ENCODE assay signal across 20 cellular contexts in genomic region chr20:50099121-50099520, GRCh38. TPM values are rescaled to one million over a fixed set of nuclear protein-coding genes. Genes with fewer than 3 reads are reported as not detected.
DNase-seq lines count a peak whose midpoint lies in the region; ATAC-seq and TF ChIP-seq lines count a peak whose summit lies in the region.
"Had no signal": no experiment of that assay in that cellular context is flagged by ENCODE, and none has a peak within 500 bp of the region (broad histone marks: within the 10 kb centered on the region; RNA-seq: fewer than 3 reads in every experiment).

No MANE protein-coding gene starts in this region.

- H2BK5ac ChIP-seq in IMR-90 (ENCODE audit: low read depth, low read length, poor library complexity, severe bottlenecking) (no peak overlapping the region), mesenchymal stem cell (ENCODE audit: low read depth, low read length, poor library complexity, severe bottlenecking) (no peak overlapping the region)

- H2BK120ac ChIP-seq in IMR-90 (ENCODE audit: low read depth, low read length) (no peak overlapping the region), mesenchymal stem cell (ENCODE audit: low read depth, low read length) (no peak overlapping the region)

- no peaks in the 10 kb centered on the region for H3K9me3 ChIP-seq in IMR-90 (ENCODE audit: control insufficient read depth, insufficient read depth, low read length)
- H3K9me3 ChIP-seq in hepatocyte (ENCODE audit: low read depth), result no peaks in the 10 kb centered on the region
- H3K9me3 ChIP-seq in psoas muscle, result no peaks in the 10 kb centered on the region
- no peaks in the 10 kb centered on the region for H3K9me3 ChIP-seq in mesenchymal stem cell (ENCODE audit: control insufficient read depth, low read length)
- H3K9me3 ChIP-seq: mucosa of descending colon, right lobe of liver, uterus had no signal

- POLR2A ChIA-PET in activated CD8-positive, alpha-beta T cell treated with anti-CD3 and anti-CD28 coated beads for 36 hours (lab: Charles Lee), result interaction anchor here (1.2 to 5.9 kb wide), 2 partner anchors 11 kb away, joined by 4 to 42 read pairs; no protein-coding TSS in a partner anchor
- POLR2A ChIA-PET in activated CD8-positive, alpha-beta T cell treated with anti-CD3 and anti-CD28 coated beads, Interleukin-2, amount 10 ng/mL, durations not matched to agents 7 days and 5 days (lab: Charles Lee), result no interaction called here
- POLR2A ChIA-PET in IMR-90 (lab: Charles Lee; ENCODE audit: unreplicated experiment), result no interaction called here

- peaks cover 100% of the 10 kb centered on the region for H3K79me2 ChIP-seq in hepatocyte

- BruUV-seq in IMR-90 (replicated peaks; lab: Mats Ljungman, UMichigan), result no TSS peak

- CTCF ChIA-PET in activated CD8-positive, alpha-beta T cell treated with anti-CD3 and anti-CD28 coated beads for 36 hours (lab: Charles Lee), result interaction anchor here (1.3 to 5.3 kb wide), 7 partner anchors 13 to 120 kb away, joined by 3 to 57 read pairs (median 5); no protein-coding TSS in a partner anchor
- CTCF ChIA-PET in activated CD8-positive, alpha-beta T cell treated with anti-CD3 and anti-CD28 coated beads, Interleukin-2, amount 10 ng/mL, durations not matched to agents 7 days and 5 days (lab: Charles Lee), result interaction anchor here (0.7 to 3.2 kb wide), 6 partner anchors 14 to 614 kb away, joined by 3 to 22 read pairs (median 6); partner anchors contain the start of gene UBE2V1
- CTCF ChIA-PET in IMR-90 (lab: Yijun Ruan, JAX), result no interaction called here

- no CpG with 5 or more reads among the region's 1 CpG for WGBS in IMR-90 (ENCODE audit: extremely low coverage in 2 of 2, insufficient read length in 1 of 2), 2 experiments
- 79% methylated on average over 1 of the region's 1 CpG for WGBS in hepatocyte (ENCODE audit: low lambda C conversion rate, missing lambda C conversion rate)
- 38 to 71% (median 38%) methylated on average over 1 of the region's 1 CpG for whole genome bisulfite sequencing in psoas muscle, 3 donors
- 67% methylated on average over 1 of the region's 1 CpG for WGBS in mesenchymal stem cell

- 0 out of 2 replicates have a peak overlapping the region, but pooled peaks have one; percentile 12 for H3K23ac ChIP-seq in IMR-90 (ENCODE audit: low read depth, low read length)
- H3K23ac ChIP-seq in mesenchymal stem cell (ENCODE audit: low read length in 2 of 2), result no peak overlapping the region

- no peak overlapping the region for H2BK12ac ChIP-seq in mesenchymal stem cell (ENCODE audit: low read length in 2 of 2)

- no peak overlapping the region for H2AFZ ChIP-seq in IMR-90 (replicated peaks; ENCODE audit: low read length, poor library complexity)
- no peak overlapping the region for H2AFZ ChIP-seq in hepatocyte
- no peak overlapping the region for H2AFZ ChIP-seq in mesenchymal stem cell (ENCODE audit: low read depth, low read length)

- H3K4ac ChIP-seq in IMR-90 (ENCODE audit: low read depth, low read length), result no peak overlapping the region
- no peak overlapping the region for H3K4ac ChIP-seq in mesenchymal stem cell (ENCODE audit: low read depth in 1 of 2, low read length in 2 of 2)

- H2AK5ac ChIP-seq in IMR-90 (ENCODE audit: low read depth, low read length) (no peak overlapping the region), mesenchymal stem cell (ENCODE audit: low read length, severe bottlenecking) (no peak overlapping the region)

- no peak overlapping the region; the same call in 1 of the 2 replicates for H3K18ac ChIP-seq in IMR-90 (ENCODE audit: low read depth, low read length)
- no peak overlapping the region for H3K18ac ChIP-seq in mesenchymal stem cell (ENCODE audit: low read depth in 1 of 2, low read length in 2 of 2)

- H3K9ac ChIP-seq in IMR-90 (ENCODE audit: low read depth, low read length), result no peak overlapping the region; the same call in 1 of the 2 replicates
- H3K9ac ChIP-seq in mesenchymal stem cell (ENCODE audit: low read length), result no peak overlapping the region

- H3K14ac ChIP-seq in IMR-90 (replicated peaks; ENCODE audit: low read depth, low read length), result 0 out of 2 replicates have a peak overlapping the region, but pooled peaks have one; percentile 7
- no peak overlapping the region for H3K14ac ChIP-seq in mesenchymal stem cell (ENCODE audit: low read length in 2 of 2)

- no peak for ATAC-seq in activated CD8-positive, alpha-beta T cell treated with anti-CD3 and anti-CD28 coated beads for 36 hours
- ATAC-seq in activated CD8-positive, alpha-beta T cell treated with anti-CD3 and anti-CD28 coated beads, Interleukin-2, amount 10 ng/mL, durations not matched to agents 7 days and 5 days, result no peak
- ATAC-seq in IMR-90 (ENCODE audit: low read depth) (no peak), psoas muscle (no peak), HG03025 (IDR thresholded peaks at IDR 0.05; ENCODE audit: low FRiP score, unreplicated experiment) (no peak)
- ATAC-seq: mucosa of descending colon; stimulated activated naive CD8-positive, alpha-beta T cell treated with anti-CD3 and anti-CD28 coated beads, Interleukin-15, amount 100 ng/mL, for 72 hours had no signal

- H3K4me3 ChIP-seq in IMR-90 (ENCODE audit: insufficient read depth, low read depth, low read length) (no peak overlapping the region), hepatocyte (no peak overlapping the region), psoas muscle (no peak overlapping the region), mesenchymal stem cell (ENCODE audit: insufficient read depth in 1 of 2, low read depth in 1 of 2, low read length in 2 of 2) (no peak overlapping the region)
- H3K4me3 ChIP-seq: mucosa of descending colon, right lobe of liver, uterus had no signal

- intact Hi-C loops in activated CD8-positive, alpha-beta T cell treated with anti-CD3 and anti-CD28 coated beads for 36 hours (cut with micrococcal nuclease), result no loop called here
- intact Hi-C loops in IMR-90 (cut with micrococcal nuclease) (no loop called here), psoas muscle (cut with DNase I) (no loop called here)

- peaks cover 37% of the 10 kb centered on the region for H3K9me1 ChIP-seq in IMR-90 (ENCODE audit: insufficient read depth, low read length)

- H3K27me3 Mint-ChIP-seq in activated CD8-positive, alpha-beta T cell treated with anti-CD3 and anti-CD28 coated beads for 36 hours, result no peaks in the 10 kb centered on the region
- H3K27me3 Mint-ChIP-seq in activated CD8-positive, alpha-beta T cell treated with anti-CD3 and anti-CD28 coated beads, Interleukin-2, amount 10 ng/mL, durations not matched to agents 7 days and 5 days (ENCODE audit: low read depth), result no peaks in the 10 kb centered on the region
- H3K27me3 Mint-ChIP-seq: stimulated activated naive CD8-positive, alpha-beta T cell treated with anti-CD3 and anti-CD28 coated beads, Interleukin-15, amount 100 ng/mL, for 72 hours had no signal

- H3K4me1 ChIP-seq in IMR-90 (ENCODE audit: control insufficient read depth, insufficient read depth, low read length) (peaks cover 29% of the 10 kb centered on the region), hepatocyte (ENCODE audit: insufficient read depth) (peaks cover 34% of the 10 kb centered on the region), psoas muscle (peaks cover 69% of the 10 kb centered on the region), mesenchymal stem cell (ENCODE audit: control insufficient read depth, insufficient read depth, low read depth, low read length) (peaks cover 11% of the 10 kb centered on the region)

- H3K9me3 Mint-ChIP-seq in activated CD8-positive, alpha-beta T cell treated with anti-CD3 and anti-CD28 coated beads for 36 hours, result no peaks in the 10 kb centered on the region
- H3K9me3 Mint-ChIP-seq in activated CD8-positive, alpha-beta T cell treated with anti-CD3 and anti-CD28 coated beads, Interleukin-2, amount 10 ng/mL, durations not matched to agents 7 days and 5 days (ENCODE audit: insufficient read depth), result no peaks in the 10 kb centered on the region
- H3K9me3 Mint-ChIP-seq: stimulated activated naive CD8-positive, alpha-beta T cell treated with anti-CD3 and anti-CD28 coated beads, Interleukin-15, amount 100 ng/mL, for 72 hours had no signal

- H3K36me3 Mint-ChIP-seq in activated CD8-positive, alpha-beta T cell treated with anti-CD3 and anti-CD28 coated beads for 36 hours (ENCODE audit: low read depth), result peaks cover 39% of the 10 kb centered on the region
- H3K36me3 Mint-ChIP-seq in activated CD8-positive, alpha-beta T cell treated with anti-CD3 and anti-CD28 coated beads, Interleukin-2, amount 10 ng/mL, durations not matched to agents 7 days and 5 days (ENCODE audit: low read depth), result peaks cover 58% of the 10 kb centered on the region

- H3K9me2 ChIP-seq in hepatocyte (replicated peaks; ENCODE audit: insufficient read depth), result no peaks in the 10 kb centered on the region

- TF ChIP-seq POLR2A in IMR-90 (IDR thresholded peaks at IDR 0.05; ENCODE audit: low read depth, low read length), result no peak

- H3K27ac Mint-ChIP-seq in activated CD8-positive, alpha-beta T cell treated with anti-CD3 and anti-CD28 coated beads for 36 hours, result peak overlapping the region; percentile 7
- H3K27ac Mint-ChIP-seq in activated CD8-positive, alpha-beta T cell treated with anti-CD3 and anti-CD28 coated beads, Interleukin-2, amount 10 ng/mL, durations not matched to agents 7 days and 5 days, result no peak overlapping the region

- in situ Hi-C loops in IMR-90 (cut with MboI; ENCODE audit: low sequenced_read_pairs), result loop anchor here (25.0 kb wide), 1 partner anchor 487 kb away; no protein-coding TSS in a partner anchor

- H3K27me3 ChIP-seq in IMR-90 (ENCODE audit: control insufficient read depth, insufficient read depth, low read length) (no peaks in the 10 kb centered on the region), hepatocyte (no peaks in the 10 kb centered on the region), psoas muscle (ENCODE audit: insufficient read depth in 3 of 3, low read length in 2 of 3) (no peaks in the 10 kb centered on the region), mesenchymal stem cell (ENCODE audit: control insufficient read depth in 1 of 2, insufficient read depth in 1 of 2, low read length in 2 of 2) (no peaks in the 10 kb centered on the region)
- H3K27me3 ChIP-seq: right lobe of liver, uterus had no signal

- H2BK20ac ChIP-seq in IMR-90 (ENCODE audit: low read depth, low read length), result no peak overlapping the region

- no peak overlapping the region for H2AK9ac ChIP-seq in IMR-90 (replicated peaks; ENCODE audit: low read depth, low read length, poor library complexity)

- H4K8ac ChIP-seq in IMR-90 (ENCODE audit: low read depth in 2 of 2, low read length in 2 of 2), result no peak overlapping the region
- no peak overlapping the region for H4K8ac ChIP-seq in mesenchymal stem cell (ENCODE audit: low read length)

- H3K4me1 Mint-ChIP-seq in activated CD8-positive, alpha-beta T cell treated with anti-CD3 and anti-CD28 coated beads for 36 hours (ENCODE audit: low read depth), result peaks cover 47% of the 10 kb centered on the region
- peaks cover 24% of the 10 kb centered on the region for H3K4me1 Mint-ChIP-seq in activated CD8-positive, alpha-beta T cell treated with anti-CD3 and anti-CD28 coated beads, Interleukin-2, amount 10 ng/mL, durations not matched to agents 7 days and 5 days (ENCODE audit: low read depth)

- no peak overlapping the region for H3K56ac ChIP-seq in IMR-90 (ENCODE audit: extremely low read depth, insufficient read depth, low read length)

- no peak overlapping the region for H3K27ac ChIP-seq in IMR-90 (ENCODE audit: insufficient read depth, low read length)
- H3K27ac ChIP-seq in hepatocyte, result peak overlapping the region; percentile 34
- peak overlapping the region; percentile 58 for H3K27ac ChIP-seq in psoas muscle
- no peak overlapping the region for H3K27ac ChIP-seq in mesenchymal stem cell (ENCODE audit: low read length, poor library complexity, severe bottlenecking)
- H3K27ac ChIP-seq: right lobe of liver, uterus had no signal

- H2BK15ac ChIP-seq in IMR-90 (ENCODE audit: low read depth, low read length), result no peak overlapping the region
- H2BK15ac ChIP-seq in mesenchymal stem cell (ENCODE audit: low read depth, poor library complexity, severe bottlenecking), result no peak overlapping the region

- H3K36me3 ChIP-seq in IMR-90 (ENCODE audit: control insufficient read depth, insufficient read depth, low read length) (peaks cover 19% of the 10 kb centered on the region), hepatocyte (replicated peaks; ENCODE audit: insufficient read depth, low read depth) (no peaks in the 10 kb centered on the region), psoas muscle (ENCODE audit: insufficient read depth in 1 of 2, low read depth in 1 of 2) (peaks cover 3 to 28% of the 10 kb centered on the region in 2 donors), mesenchymal stem cell (ENCODE audit: control insufficient read depth in 1 of 2, insufficient read depth in 2 of 2, low read depth in 1 of 2, low read length in 2 of 2) (peaks cover 13 to 56% of the 10 kb centered on the region in 2 experiments)
- H3K36me3 ChIP-seq: uterus had no signal

- TF ChIP-seq CTCF in activated CD8-positive, alpha-beta T cell treated with anti-CD3 and anti-CD28 coated beads for 36 hours (IDR thresholded peaks at IDR 0.05), result no peak
- TF ChIP-seq CTCF in IMR-90 (conservative IDR thresholded peaks at IDR 0.05; ENCODE audit: low read depth, low read length), result no peak
- no peak for TF ChIP-seq CTCF in hepatocyte (IDR thresholded peaks at IDR 0.05; ENCODE audit: poor library complexity)
- TF ChIP-seq CTCF in psoas muscle (IDR thresholded peaks at IDR 0.05), result no peak

- no peak overlapping the region for H3K4me3 Mint-ChIP-seq in activated CD8-positive, alpha-beta T cell treated with anti-CD3 and anti-CD28 coated beads for 36 hours
- no peak overlapping the region for H3K4me3 Mint-ChIP-seq in activated CD8-positive, alpha-beta T cell treated with anti-CD3 and anti-CD28 coated beads, Interleukin-2, amount 10 ng/mL, durations not matched to agents 7 days and 5 days
- H3K4me3 Mint-ChIP-seq: stimulated activated naive CD8-positive, alpha-beta T cell treated with anti-CD3 and anti-CD28 coated beads, Interleukin-15, amount 100 ng/mL, for 72 hours had no signal

- TF ChIP-seq RAD21 in IMR-90 (IDR thresholded peaks at IDR 0.05; ENCODE audit: low read length), result no peak

- H4K5ac ChIP-seq in IMR-90 (ENCODE audit: low read depth, low read length), result no peak overlapping the region

- H3K4me2 ChIP-seq in IMR-90 (ENCODE audit: low read depth, low read length) (no peak overlapping the region), hepatocyte (peak overlapping the region; percentile 7), mesenchymal stem cell (ENCODE audit: low read length, poor library complexity, severe bottlenecking) (no peak overlapping the region)

- H3K79me1 ChIP-seq in IMR-90 (ENCODE audit: low read depth in 1 of 2, low read length in 2 of 2), result peaks cover 12 to 86% of the 10 kb centered on the region in 2 experiments
- H3K79me1 ChIP-seq in mesenchymal stem cell (replicated peaks; ENCODE audit: low read length, poor library complexity, severe bottlenecking), result peaks cover 3% of the 10 kb centered on the region

- no peak for DNase-seq in activated CD8-positive, alpha-beta T cell treated with anti-CD3 and anti-CD28 coated beads for 36 hours
- no peak for DNase-seq in activated CD8-positive, alpha-beta T cell treated with anti-CD3 and anti-CD28 coated beads, Interleukin-2, amount 10 ng/mL, durations not matched to agents 7 days and 5 days
- DNase-seq in IMR-90 (no peak), hepatocyte (ENCODE audit: low spot score) (no peak), psoas muscle (no peak), mesenchymal stem cell (no peak), cerebellar cortex (ENCODE audit: low spot score) (no peak)
- DNase-seq: 8988T; activated CD8-positive, alpha-beta memory T cell treated with anti-CD3 and anti-CD28 coated beads, Interleukin-2, amount 50 U/mL, for 4 hours; amygdala; caudate nucleus; mucosa of descending colon; MV-4-11; NCI-H2081; NCI-H510A; stimulated activated CD4-positive, alpha-beta T cell treated with anti-CD3 and anti-CD28 coated beads, Interleukin-1b, Interleukin-23, amount 100 ng/mL, for 48 hours; stimulated activated naive CD8-positive, alpha-beta T cell treated with anti-CD3 and anti-CD28 coated beads, Interleukin-15, amount 100 ng/mL, for 72 hours; uterus had no signal

- H4K91ac ChIP-seq in IMR-90 (ENCODE audit: insufficient read depth, low read depth, low read length) (no peak overlapping the region), mesenchymal stem cell (ENCODE audit: low read length) (no peak overlapping the region)

- dilution Hi-C loops in IMR-90 (cut with HindIII; ENCODE audit: low sequenced_read_pairs, unreplicated experiment), result no loop called here

- H4K20me1 ChIP-seq in IMR-90 (ENCODE audit: insufficient read depth, low read length) (peaks cover 88% of the 10 kb centered on the region), hepatocyte (ENCODE audit: insufficient read depth, poor library complexity, severe bottlenecking) (peaks cover 71% of the 10 kb centered on the region)

RNA-seq across cellular contexts. Expression of gene UBE2V1, which starts 13.8 kb away (rescaled TPM):
- 100 to 1,000 TPM; 112 to 151 TPM for total RNA-seq in activated CD8-positive, alpha-beta T cell treated with anti-CD3 and anti-CD28 coated beads for 36 hours
- 100 to 1,000 TPM; 120 to 131 TPM for total RNA-seq in activated CD8-positive, alpha-beta T cell treated with anti-CD3 and anti-CD28 coated beads, Interleukin-2, amount 10 ng/mL, durations not matched to agents 7 days and 5 days
- total RNA-seq in IMR-90 (2012; rRNA removed) (20.1 and 41.4 TPM in 2 replicates), hepatocyte (57.7 and 64.0 TPM in 2 replicates), psoas muscle (10 to 100 TPM; 45.2 to 78.1 (median 57.5) TPM)
- polyA plus RNA-seq in IMR-90 (2012; rRNA removed) (128 and 138 TPM in 2 replicates), hepatocyte (112 and 114 TPM in 2 replicates), psoas muscle (100 to 1,000 TPM in 2 of 3 donors, 10 to 100 TPM in 1; 57.1 to 165 (median 103) TPM)
- 46.2 and 74.3 TPM in 2 replicates for polyA plus RNA-seq in IMR-90 (2012; cell fraction: cytosol; rRNA removed)
- polyA plus RNA-seq in IMR-90 (2012; cell fraction: nucleus; rRNA removed; ENCODE audit: low replicate concordance), result 37.1 and 141 TPM in 2 replicates
- polyA plus RNA-seq in mesenchymal stem cell (2013, experiment 1 of 2), result 292 TPM
- 286 TPM for polyA plus RNA-seq in mesenchymal stem cell (2013, experiment 2 of 2)

RNA-seq across cellular contexts. Expression of gene PEDS1, which starts 54.4 kb away (rescaled TPM):
- 10 to 100 TPM; 16.0 to 17.3 TPM for total RNA-seq in activated CD8-positive, alpha-beta T cell treated with anti-CD3 and anti-CD28 coated beads for 36 hours
- 10 to 100 TPM; 28.7 to 30.2 TPM for total RNA-seq in activated CD8-positive, alpha-beta T cell treated with anti-CD3 and anti-CD28 coated beads, Interleukin-2, amount 10 ng/mL, durations not matched to agents 7 days and 5 days
- total RNA-seq in IMR-90 (2012; rRNA removed) (24.0 and 25.3 TPM in 2 replicates), hepatocyte (24.5 and 29.5 TPM in 2 replicates), psoas muscle (10 to 100 TPM; 17.5 to 59.2 (median 35.0) TPM)
- polyA plus RNA-seq in IMR-90 (2012; rRNA removed) (59.9 and 67.6 TPM in 2 replicates), hepatocyte (39.1 and 46.2 TPM in 2 replicates), psoas muscle (10 to 100 TPM; 23.8 to 55.1 (median 49.2) TPM)
- 26.9 and 58.5 TPM in 2 replicates for polyA plus RNA-seq in IMR-90 (2012; cell fraction: cytosol; rRNA removed)
- 24.5 and 45.9 TPM in 2 replicates for polyA plus RNA-seq in IMR-90 (2012; cell fraction: nucleus; rRNA removed; ENCODE audit: low replicate concordance)
- 59.1 TPM for polyA plus RNA-seq in mesenchymal stem cell (2013, experiment 1 of 2)
- 58.4 TPM for polyA plus RNA-seq in mesenchymal stem cell (2013, experiment 2 of 2)

Comparison
In these comparisons a context has a peak if more than half of its experiments do, and no peak if none do; other contexts are left out.
1. H3K27ac ChIP-seq: peak in hepatocyte (single experiment) and psoas muscle (single experiment); none in IMR-90 (single experiment) and mesenchymal stem cell (single experiment).